19 cellular contexts compared by ENCODE assay signal in genomic region chr3:84224262-84224661, GRCh38.
DNase-seq lines count a peak whose midpoint lies in the region; ATAC-seq, FAIRE-seq and TF ChIP-seq lines count a peak whose summit lies in the region.
"Had no signal": no experiment of that assay in that cellular context is flagged by ENCODE, and none has a peak within 500 bp of the region (broad histone marks: within the 10 kb centered on the region; RNA-seq: fewer than 3 reads in every experiment).

No MANE protein-coding gene starts in this region.

- no peak overlapping the region for H2AFZ ChIP-seq in K562 (ENCODE audit: low read depth, low read length)
- H2AFZ ChIP-seq: GM23248 had no signal

- no peak overlapping the region for H3K4me3 ChIP-seq in MG63
- H3K4me3 ChIP-seq in K562 = no peak overlapping the region
- H3K4me3 ChIP-seq: A549, GM23248 had no signal

- ATAC-seq in K562 (peak; percentile 76), HG02588 (IDR thresholded peaks at IDR 0.05; ENCODE audit: unreplicated experiment) (no peak)
- ATAC-seq: A549, HCT116 had no signal

- intact Hi-C loops in K562 (cut with micrococcal nuclease) = no loop called here

- DNase-seq in MG63 (peak; percentile 29), K562 (ENCODE audit: extremely low read depth in 1 of 4, low spot score in 3 of 4) (peak; percentile 13 to 65 (median 16)), non-pigmented ciliary epithelial cell (ENCODE audit: low read depth) (peak; percentile 2), RCC 7860 (ENCODE audit: low spot score) (no peak), cerebellar nuclear complex (lab: John Stamatoyannopoulos, UW) (no peak)
- DNase-seq: AML-193; Caco-2; CD4-positive, alpha-beta T cell; GM23248; H7; HFFc6 had no signal

- no peak for TF ChIP-seq POLR2A in K562 (conservative IDR thresholded peaks at IDR 0.05)

- no peaks in the 10 kb centered on the region for H4K20me1 ChIP-seq in K562 (replicated peaks; ENCODE audit: control insufficient read depth, insufficient read depth, low read length)

- no peak overlapping the region for H3K9ac ChIP-seq in K562 (ENCODE audit: insufficient read depth in 1 of 2, low read depth in 2 of 2, low read length in 2 of 2)
- H3K9ac ChIP-seq: GM23248 had no signal

- H3K9me3 ChIP-seq in MG63 (no peaks in the 10 kb centered on the region), K562 (replicated peaks; ENCODE audit: control insufficient read depth, insufficient read depth, low read depth, low read length) (no peaks in the 10 kb centered on the region)

- H3K4me2 ChIP-seq in K562 (ENCODE audit: insufficient read depth, low read length) = no peak overlapping the region
- H3K4me2 ChIP-seq: A549 had no signal

- no peak for FAIRE-seq in K562 (lab: Jason Lieb, UNC)
- FAIRE-seq in RCC 7860 (lab: Jason Lieb, UNC) = no peak
- FAIRE-seq: A549, D721Med, G401.6, GM12891, GM19239 had no signal

- no peaks in the 10 kb centered on the region; a peak in 1 of 5 replicates for H3K4me1 ChIP-seq in K562 (replicated peaks in 1 of 2; ENCODE audit: control insufficient read depth in 2 of 2, insufficient read depth in 2 of 2, low read length in 2 of 2)
- H3K4me1 ChIP-seq: A549, Caco-2 had no signal

- no peak for TF ChIP-seq CTCF in K562 (IDR thresholded peaks at IDR 0.05 in 2 of 3, conservative IDR thresholded peaks at IDR 0.05 in 1 of 3; ENCODE audit: insufficient read depth in 2 of 3, low read depth in 1 of 3, low read length in 3 of 3)

- TF ChIP-seq RAD21 in K562 (CRISPR knock-in tag; conservative IDR thresholded peaks at IDR 0.05 in 1 of 2, IDR thresholded peaks at IDR 0.05 in 1 of 2) = no peak

- peak; percentile 28; the same call in 1 of the 2 replicates for TF ChIP-seq EP300 in K562 (IDR thresholded peaks at IDR 0.05; ENCODE audit: low read length)

- in situ Hi-C loops in K562 (cut with MboI) = no loop called here

- 0% methylated on average over 2 of the region's 2 CpGs for WGBS in K562 (ENCODE audit: insufficient coverage, low coverage, missing lambda C conversion rate)

- no peaks in the 10 kb centered on the region for H3K79me2 ChIP-seq in K562 (ENCODE audit: control insufficient read depth, insufficient read depth, low read length)

- CTCF ChIA-PET in K562 (lab: Yijun Ruan, JAX; ENCODE audit: low intra/inter-chr PET ratio) = no interaction called here

- H3K36me3 ChIP-seq in MG63 = no peaks in the 10 kb centered on the region
- no peaks in the 10 kb centered on the region for H3K36me3 ChIP-seq in K562 (ENCODE audit: control insufficient read depth, insufficient read depth, low read length)

- H3K27ac ChIP-seq in K562 (ENCODE audit: extremely low read depth, low read depth, low read length) = no peak overlapping the region
- H3K27ac ChIP-seq: A549, C4-2B, GM23248 had no signal

- no TSS peak for BruUV-seq in K562 (replicated peaks; lab: Mats Ljungman, UMichigan)

- POLR2A ChIA-PET in K562 (lab: Yijun Ruan, JAX) = no interaction called here

- H3K27me3 ChIP-seq in MG63 = no peaks in the 10 kb centered on the region
- H3K27me3 ChIP-seq in K562 (ENCODE audit: control insufficient read depth in 2 of 2, insufficient read depth in 2 of 2, low read length in 2 of 2) = no peaks in the 10 kb centered on the region

- H3K9me1 ChIP-seq in K562 (ENCODE audit: control insufficient read depth, insufficient read depth, low read length) = no peaks in the 10 kb centered on the region

TF ChIP-seq in K562, 482 proteins besides CTCF, POLR2A, EP300 and RAD21 (continues in another document):
- TF ChIP-seq WHSC1 (IDR thresholded peaks at IDR 0.05; ENCODE audit: low read length) (no peak), SIX5 (IDR thresholded peaks at IDR 0.05; ENCODE audit: borderline replicate concordance in 1 of 2, insufficient read depth in 1 of 2, low read depth in 1 of 2, low read length in 2 of 2) (no peak), TCF3 (CRISPR knock-in tag; IDR thresholded peaks at IDR 0.05) (peak; percentile 52; the same call in 1 of the 2 replicates), USF2 (CRISPR knock-in tag; IDR thresholded peaks at IDR 0.05) (no peak), KDM5B (IDR thresholded peaks at IDR 0.05; ENCODE audit: insufficient replicate concordance, low read depth, low read length) (no peak), SETDB1 (IDR thresholded peaks at IDR 0.05; ENCODE audit: low read length) (no peak), JUND (IDR thresholded peaks at IDR 0.05; ENCODE audit: borderline replicate concordance, low read depth, low read length) (peak; percentile 60), JUND (tag; IDR thresholded peaks at IDR 0.05; ENCODE audit: borderline replicate concordance, low read depth, low read length) (peak; percentile 18; the same call in 1 of the 3 replicates), ZSCAN29 (IDR thresholded peaks at IDR 0.05) (no peak), FOXK2 (conservative IDR thresholded peaks at IDR 0.05 in 1 of 2, IDR thresholded peaks at IDR 0.05 in 1 of 2; ENCODE audit: low read depth in 2 of 2) (no peak), NCOR1 (IDR thresholded peaks at IDR 0.05) (peak; percentile 72), CBFA2T3 (IDR thresholded peaks at IDR 0.05) (peak; percentile 91), ZNF57 (CRISPR knock-in tag; IDR thresholded peaks at IDR 0.05) (no peak), NR2C2 (CRISPR knock-in tag; IDR thresholded peaks at IDR 0.05) (no peak), NR2C2 (tag; IDR thresholded peaks at IDR 0.05) (no peak), ZNF217 (CRISPR knock-in tag; IDR thresholded peaks at IDR 0.05) (no peak), ZNF282 (CRISPR knock-in tag; IDR thresholded peaks at IDR 0.05) (no peak), CTBP1 (IDR thresholded peaks at IDR 0.05; ENCODE audit: borderline replicate concordance) (peak; percentile 53; the same call in 1 of the 2 replicates), ZFX (CRISPR knock-in tag; IDR thresholded peaks at IDR 0.05) (peak; percentile 29; the same call in 1 of the 2 replicates), ATF3 (IDR thresholded peaks at IDR 0.05) (peak; percentile 44; the same call in 1 of the 2 replicates), ATF3 (CRISPR knock-in tag; conservative IDR thresholded peaks at IDR 0.05) (no peak), KLF6 (CRISPR knock-in tag; IDR thresholded peaks at IDR 0.05; ENCODE audit: borderline replicate concordance) (no peak), SP2 (IDR thresholded peaks at IDR 0.05; ENCODE audit: extremely low read depth, low read depth, low read length, poor library complexity, severe bottlenecking) (no peak), ZBTB49 (CRISPR knock-in tag; IDR thresholded peaks at IDR 0.05; ENCODE audit: borderline replicate concordance) (no peak), SMARCE1 (IDR thresholded peaks at IDR 0.05) (0 out of 2 replicates have a peak, but pooled peaks have one; percentile 38), NFRKB (IDR thresholded peaks at IDR 0.05; ENCODE audit: low read depth) (no peak), ZBTB33 (CRISPR knock-in tag; IDR thresholded peaks at IDR 0.05) (no peak), BDP1 (IDR thresholded peaks at IDR 0.05; ENCODE audit: insufficient read depth, insufficient read length) (no peak), POLR2H (tag; IDR thresholded peaks at IDR 0.05; ENCODE audit: low read depth) (no peak)

Comparison
In these comparisons a context has a peak if more than half of its experiments do, and no peak if none do; other contexts are left out.
1. DNase-seq: peak in MG63 (single experiment), K562 (4 of 4) and non-pigmented ciliary epithelial cell (single experiment); none in RCC 7860 (single experiment) and cerebellar nuclear complex (0 of 2).